ENCODE assay signal across 1 cellular context in the genomic region with DNA sequence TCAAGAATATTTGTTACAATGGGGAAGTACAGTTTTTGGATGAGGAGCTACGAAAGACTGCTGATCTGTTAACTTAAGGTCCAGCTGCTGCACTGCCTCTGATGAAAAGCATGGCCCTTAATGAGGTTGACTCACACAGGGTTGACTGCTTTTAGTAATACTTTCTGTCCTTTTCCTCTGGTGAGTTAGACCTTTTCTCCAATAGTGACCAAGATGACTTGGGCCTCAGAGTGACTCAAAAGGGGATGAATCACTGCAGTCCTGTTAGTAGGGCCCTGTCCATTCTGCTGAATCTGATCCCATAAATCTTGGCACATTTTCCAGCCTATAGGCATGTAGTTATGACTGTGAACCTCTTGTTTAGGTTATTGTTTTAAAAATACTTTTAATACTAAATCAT.
TF ChIP-seq lines count a peak whose summit lies in the region.

No MANE protein-coding gene starts in this region.

TF ChIP-seq in GM23338, 12 proteins besides CTCF, POLR2A, EP300 and RAD21 (continued from another document):
- TF ChIP-seq, protein P1, sequence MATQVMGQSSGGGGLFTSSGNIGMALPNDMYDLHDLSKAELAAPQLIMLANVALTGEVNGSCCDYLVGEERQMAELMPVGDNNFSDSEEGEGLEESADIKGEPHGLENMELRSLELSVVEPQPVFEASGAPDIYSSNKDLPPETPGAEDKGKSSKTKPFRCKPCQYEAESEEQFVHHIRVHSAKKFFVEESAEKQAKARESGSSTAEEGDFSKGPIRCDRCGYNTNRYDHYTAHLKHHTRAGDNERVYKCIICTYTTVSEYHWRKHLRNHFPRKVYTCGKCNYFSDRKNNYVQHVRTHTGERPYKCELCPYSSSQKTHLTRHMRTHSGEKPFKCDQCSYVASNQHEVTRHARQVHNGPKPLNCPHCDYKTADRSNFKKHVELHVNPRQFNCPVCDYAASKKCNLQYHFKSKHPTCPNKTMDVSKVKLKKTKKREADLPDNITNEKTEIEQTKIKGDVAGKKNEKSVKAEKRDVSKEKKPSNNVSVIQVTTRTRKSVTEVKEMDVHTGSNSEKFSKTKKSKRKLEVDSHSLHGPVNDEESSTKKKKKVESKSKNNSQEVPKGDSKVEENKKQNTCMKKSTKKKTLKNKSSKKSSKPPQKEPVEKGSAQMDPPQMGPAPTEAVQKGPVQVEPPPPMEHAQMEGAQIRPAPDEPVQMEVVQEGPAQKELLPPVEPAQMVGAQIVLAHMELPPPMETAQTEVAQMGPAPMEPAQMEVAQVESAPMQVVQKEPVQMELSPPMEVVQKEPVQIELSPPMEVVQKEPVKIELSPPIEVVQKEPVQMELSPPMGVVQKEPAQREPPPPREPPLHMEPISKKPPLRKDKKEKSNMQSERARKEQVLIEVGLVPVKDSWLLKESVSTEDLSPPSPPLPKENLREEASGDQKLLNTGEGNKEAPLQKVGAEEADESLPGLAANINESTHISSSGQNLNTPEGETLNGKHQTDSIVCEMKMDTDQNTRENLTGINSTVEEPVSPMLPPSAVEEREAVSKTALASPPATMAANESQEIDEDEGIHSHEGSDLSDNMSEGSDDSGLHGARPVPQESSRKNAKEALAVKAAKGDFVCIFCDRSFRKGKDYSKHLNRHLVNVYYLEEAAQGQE (IDR thresholded peaks at IDR 0.05; ENCODE audit: unreplicated experiment) = no peak
- no peak for TF ChIP-seq CREB1 (CRISPR knock-in tag; IDR thresholded peaks at IDR 0.05; ENCODE audit: low read depth)
- TF ChIP-seq POLR2AphosphoS5 (IDR thresholded peaks at IDR 0.05; ENCODE audit: low read depth) = no peak
